In genomic region chr7:79977481-79977880, GRCh38 we compare ENCODE assay signal across 33 cellular contexts.
"Had no signal": no experiment of that assay in that cellular context is flagged by ENCODE, and none has a peak within 500 bp of the region (broad histone marks: within the 10 kb centered on the region; RNA-seq: fewer than 3 reads in every experiment).

No MANE protein-coding gene starts in this region.

- H3K4me3 Mint-ChIP-seq: activated B cell treated with CpG ODN at 0.5 μM for 24 hours; activated CD4-positive, alpha-beta memory T cell treated with anti-CD3 and anti-CD28 coated beads, Interleukin-2, amount 10 ng/mL, durations not matched to agents 7 days and 5 days; activated CD4-positive, alpha-beta T cell treated with anti-CD3 and anti-CD28 coated beads for 36 hours; activated CD4-positive, alpha-beta T cell treated with anti-CD3 and anti-CD28 coated beads, Interleukin-2, amount 10 ng/mL, durations not matched to agents 7 days and 5 days; activated CD8-positive, alpha-beta memory T cell treated with anti-CD3 and anti-CD28 coated beads, Interleukin-2, amount 10 ng/mL, durations not matched to agents 7 days and 5 days; activated T-cell treated with anti-CD3 and anti-CD28 coated beads, Interleukin-2, amount 50 U/mL, for 24 hours; T-helper 1 cell treated with Interleukin-12 subunit alpha and Interleukin-12 subunit beta and Interleukin-4 antibody, amounts not matched to agents 30 μg/mL and 1 μg/mL, for 36 hours; T-helper 2 cell treated with Interferon-gamma antibody and Interleukin-4, amounts not matched to agents 5 μg/mL and 100 μg/mL, for 36 hours had no signal

- ATAC-seq: activated CD4-positive, CD25-positive, alpha-beta regulatory T cell treated with anti-CD3 and anti-CD28 coated beads, Interleukin-2, amount 50 U/mL, for 24 hours; activated CD8-positive, alpha-beta memory T cell treated with anti-CD3 and anti-CD28 coated beads, Interleukin-2, amount 10 ng/mL, durations not matched to agents 7 days and 5 days; activated CD8-positive, alpha-beta T cell treated with anti-CD3 and anti-CD28 coated beads, Interleukin-2, amount 10 ng/mL, durations not matched to agents 7 days and 5 days; activated naive CD4-positive, alpha-beta T cell treated with anti-CD3 and anti-CD28 coated beads, Interleukin-2, amount 50 U/mL, for 72 hours; body of pancreas had no signal

- H3K4me1 ChIP-seq: adrenal gland, body of pancreas, breast epithelium had no signal

- H3K9me3 ChIP-seq: adrenal gland, body of pancreas had no signal

- H3K27me3 Mint-ChIP-seq: activated B cell treated with CpG ODN at 0.5 μM for 24 hours; activated CD4-positive, alpha-beta memory T cell treated with anti-CD3 and anti-CD28 coated beads, Interleukin-2, amount 10 ng/mL, durations not matched to agents 7 days and 5 days; activated CD4-positive, alpha-beta T cell treated with anti-CD3 and anti-CD28 coated beads for 36 hours; activated CD4-positive, alpha-beta T cell treated with anti-CD3 and anti-CD28 coated beads, Interleukin-2, amount 10 ng/mL, durations not matched to agents 7 days and 5 days; activated CD8-positive, alpha-beta memory T cell treated with anti-CD3 and anti-CD28 coated beads, Interleukin-2, amount 10 ng/mL, durations not matched to agents 7 days and 5 days; activated naive CD8-positive, alpha-beta T cell treated with anti-CD3 and anti-CD28 coated beads for 36 hours; activated T-cell treated with anti-CD3 and anti-CD28 coated beads, Interleukin-2, amount 50 U/mL, for 24 hours had no signal

- H3K27me3 ChIP-seq: body of pancreas, brain microvascular endothelial cell, breast epithelium had no signal

- H3K27ac ChIP-seq: adrenal gland, body of pancreas, brain microvascular endothelial cell, breast epithelium, VCaP had no signal

- H3K36me3 ChIP-seq: adrenal gland, brain microvascular endothelial cell, breast epithelium had no signal

- H3K36me3 Mint-ChIP-seq: activated CD8-positive, alpha-beta memory T cell treated with anti-CD3 and anti-CD28 coated beads, Interleukin-2, amount 10 ng/mL, durations not matched to agents 7 days and 5 days had no signal

- H3K9me3 Mint-ChIP-seq: activated CD4-positive, alpha-beta T cell treated with anti-CD3 and anti-CD28 coated beads, Interleukin-2, amount 10 ng/mL, durations not matched to agents 7 days and 5 days; T-helper 2 cell treated with Interferon-gamma antibody and Interleukin-4, amounts not matched to agents 5 μg/mL and 100 μg/mL, for 36 hours had no signal

- DNase-seq: activated B cell treated with CpG ODN at 0.5 μM for 24 hours; activated CD4-positive, alpha-beta memory T cell treated with anti-CD3 and anti-CD28 coated beads, Interleukin-2, amount 10 ng/mL, durations not matched to agents 7 days and 5 days; activated CD4-positive, alpha-beta T cell treated with anti-CD3 and anti-CD28 coated beads for 1 hour; activated CD4-positive, alpha-beta T cell treated with anti-CD3 and anti-CD28 coated beads for 36 hours; activated CD4-positive, alpha-beta T cell treated with anti-CD3 and anti-CD28 coated beads for 48 hours; activated CD4-positive, alpha-beta T cell treated with anti-CD3 and anti-CD28 coated beads, Interleukin-2, amount 10 ng/mL, durations not matched to agents 7 days and 5 days; activated CD4-positive, alpha-beta T cell treated with anti-CD3 and anti-CD28 coated beads, Interleukin-2, amount 50 U/mL, for 48 hours; activated CD8-positive, alpha-beta memory T cell treated with anti-CD3 and anti-CD28 coated beads for 24 hours; activated CD8-positive, alpha-beta memory T cell treated with anti-CD3 and anti-CD28 coated beads, Interleukin-2, amount 10 ng/mL, durations not matched to agents 7 days and 5 days; activated CD8-positive, alpha-beta memory T cell treated with anti-CD3 and anti-CD28 coated beads, Interleukin-2, amount 50 U/mL, for 48 hours; activated effector memory CD4-positive, alpha-beta T cell treated with Interleukin-2 at 50 U/mL for 16 hours; activated gamma-delta T cell; activated naive CD4-positive, alpha-beta T cell treated with anti-CD3 and anti-CD28 coated beads, Interleukin-2, amount 50 U/mL, for 16 hours; activated naive CD4-positive, alpha-beta T cell treated with Interleukin-2 at 50 U/mL for 16 hours; activated naive CD8-positive, alpha-beta T cell treated with anti-CD3 and anti-CD28 coated beads for 36 hours; activated T-cell treated with anti-CD3 and anti-CD28 coated beads, Interleukin-2, amount 50 U/mL, for 24 hours; adrenal gland; amniotic stem cell; aorta; body of pancreas; brain microvascular endothelial cell; central memory CD4-positive, alpha-beta T cell; T-helper 1 cell; T-helper 2 cell; T-helper 9 cell had no signal

- H3K4me3 ChIP-seq: adrenal gland, body of pancreas, breast epithelium had no signal

- H3K4me1 Mint-ChIP-seq: activated B cell treated with CpG ODN at 0.5 μM for 24 hours; activated CD4-positive, alpha-beta memory T cell treated with anti-CD3 and anti-CD28 coated beads, Interleukin-2, amount 10 ng/mL, durations not matched to agents 7 days and 5 days; activated CD8-positive, alpha-beta memory T cell treated with anti-CD3 and anti-CD28 coated beads, Interleukin-2, amount 10 ng/mL, durations not matched to agents 7 days and 5 days had no signal

- H3K27ac Mint-ChIP-seq: activated B cell treated with CpG ODN at 0.5 μM for 24 hours; activated CD4-positive, alpha-beta memory T cell treated with anti-CD3 and anti-CD28 coated beads, Interleukin-2, amount 10 ng/mL, durations not matched to agents 7 days and 5 days; activated CD4-positive, alpha-beta T cell treated with anti-CD3 and anti-CD28 coated beads for 36 hours; activated CD4-positive, alpha-beta T cell treated with anti-CD3 and anti-CD28 coated beads, Interleukin-2, amount 10 ng/mL, durations not matched to agents 7 days and 5 days; activated CD8-positive, alpha-beta memory T cell treated with anti-CD3 and anti-CD28 coated beads, Interleukin-2, amount 10 ng/mL, durations not matched to agents 7 days and 5 days; activated naive CD4-positive, alpha-beta T cell treated with anti-CD3 and anti-CD28 coated beads, Interleukin-2, amount 50 U/mL, for 72 hours; activated naive CD8-positive, alpha-beta T cell treated with anti-CD3 and anti-CD28 coated beads for 36 hours; activated T-cell treated with anti-CD3 and anti-CD28 coated beads, Interleukin-2, amount 50 U/mL, for 24 hours; activated T-helper 2 cell treated with anti-CD3 and anti-CD28 coated beads, Interferon-gamma antibody, Interleukin-2, Interleukin-4, amounts not matched to agents 10 μg/mL and 5 μg/mL and 100 μg/mL, durations not matched to agents 14 hours and 24 hours and 36 hours; T-helper 1 cell treated with Interleukin-12 subunit alpha and Interleukin-12 subunit beta and Interleukin-4 antibody, amounts not matched to agents 30 μg/mL and 1 μg/mL, for 36 hours; T-helper 2 cell treated with Interferon-gamma antibody and Interleukin-4, amounts not matched to agents 5 μg/mL and 100 μg/mL, for 36 hours had no signal
